Comparison of ENCODE assay signal across 11 cellular contexts in genomic region chr7:158325530-158326381, GRCh38.
DNase-seq lines count a peak whose midpoint lies in the region; ATAC-seq, FAIRE-seq and TF ChIP-seq lines count a peak whose summit lies in the region.
"Had no signal": no experiment of that assay in that cellular context is flagged by ENCODE, and none has a peak within 500 bp of the region (broad histone marks: within the 10 kb centered on the region; RNA-seq: fewer than 3 reads in every experiment).

No MANE protein-coding gene starts in this region.

- CTCF ChIA-PET in HEK293T (lab: Yijun Ruan, JAX): no interaction called here

- peaks cover 12 to 15% of the 10 kb centered on the region in 2 donors for H3K9me3 Mint-ChIP-seq in effector memory CD8-positive, alpha-beta T cell
- peaks cover 12% of the 10 kb centered on the region for H3K9me3 Mint-ChIP-seq in activated T-cell treated with anti-CD3 and anti-CD28 coated beads, Interleukin-2, amount 50 U/mL, for 24 hours

- no peaks in the 10 kb centered on the region for H3K36me3 ChIP-seq in esophagus (ENCODE audit: control insufficient read depth in 2 of 2, insufficient read depth in 2 of 2, low read length in 1 of 2)
- no peaks in the 10 kb centered on the region for H3K36me3 ChIP-seq in pancreas
- H3K36me3 ChIP-seq in aorta (ENCODE audit: control insufficient read depth in 1 of 2, insufficient read depth in 2 of 2, low read length in 1 of 2): no peaks in the 10 kb centered on the region

- DNase-seq in HEK293T (ENCODE audit: extremely low spot score): no peak
- DNase-seq in NCI-H345 treated with DMSO at 0.1 percent for 48 hours (lab: John Stamatoyannopoulos, UW; ENCODE audit: unreplicated experiment): peak; percentile 88
- DNase-seq in pancreas: no peak
- DNase-seq in effector memory CD8-positive, alpha-beta T cell: no peak
- no peak for DNase-seq in activated T-cell treated with anti-CD3 and anti-CD28 coated beads, Interleukin-2, amount 50 U/mL, for 24 hours
- DNase-seq in aorta: no peak
- DNase-seq in stimulated activated CD4-positive, alpha-beta T cell treated with anti-CD3 and anti-CD28 coated beads, Interleukin-1b, Interleukin-23, amount 100 ng/mL, for 48 hours: no peak
- DNase-seq: HCEC 1CT, left cardiac atrium had no signal

- no peak for FAIRE-seq in pancreas (lab: Jason Lieb, UNC)
- FAIRE-seq: G401.6 had no signal

- H3K4me3 ChIP-seq in esophagus (ENCODE audit: low read depth in 1 of 2, low read length in 2 of 2) (no peak overlapping the region), pancreas (no peak overlapping the region), aorta (ENCODE audit: low read length in 2 of 2) (no peak overlapping the region)

- H3K27ac Mint-ChIP-seq in effector memory CD8-positive, alpha-beta T cell: no peak overlapping the region
- H3K27ac Mint-ChIP-seq in activated T-cell treated with anti-CD3 and anti-CD28 coated beads, Interleukin-2, amount 50 U/mL, for 24 hours: no peak overlapping the region

- no peaks in the 10 kb centered on the region for H3K27me3 ChIP-seq in esophagus (ENCODE audit: control insufficient read depth in 1 of 2, insufficient read depth in 2 of 2, low read length in 2 of 2)
- no peaks in the 10 kb centered on the region for H3K27me3 ChIP-seq in pancreas
- no peaks in the 10 kb centered on the region for H3K27me3 ChIP-seq in aorta (ENCODE audit: control insufficient read depth in 1 of 2, insufficient read depth in 2 of 2, low read length in 1 of 2)

- no peaks in the 10 kb centered on the region for H3K36me3 Mint-ChIP-seq in effector memory CD8-positive, alpha-beta T cell (ENCODE audit: insufficient read depth)
- no peaks in the 10 kb centered on the region for H3K36me3 Mint-ChIP-seq in activated T-cell treated with anti-CD3 and anti-CD28 coated beads, Interleukin-2, amount 50 U/mL, for 24 hours (ENCODE audit: low read depth)

- H3K27me3 Mint-ChIP-seq in effector memory CD8-positive, alpha-beta T cell: peaks cover 5 to 24% of the 10 kb centered on the region in 2 donors
- peaks cover 12% of the 10 kb centered on the region for H3K27me3 Mint-ChIP-seq in activated T-cell treated with anti-CD3 and anti-CD28 coated beads, Interleukin-2, amount 50 U/mL, for 24 hours

- H3K9me3 ChIP-seq in esophagus (ENCODE audit: control insufficient read depth in 2 of 2, insufficient read depth in 1 of 2, low read depth in 1 of 2, low read length in 1 of 2): peaks cover 0 to 4% of the 10 kb centered on the region in 2 donors
- H3K9me3 ChIP-seq in pancreas: no peaks in the 10 kb centered on the region
- H3K9me3 ChIP-seq in aorta (ENCODE audit: control insufficient read depth, low read length): no peaks in the 10 kb centered on the region

- H3K27ac ChIP-seq in esophagus (ENCODE audit: low read depth in 2 of 2, low read length in 1 of 2) (peak overlapping the region; percentile 13 to 21), pancreas (no peak overlapping the region), aorta (ENCODE audit: low read depth in 1 of 2, low read length in 2 of 2) (no peak overlapping the region)

- no peak overlapping the region for H3K4me3 Mint-ChIP-seq in effector memory CD8-positive, alpha-beta T cell
- H3K4me3 Mint-ChIP-seq in activated T-cell treated with anti-CD3 and anti-CD28 coated beads, Interleukin-2, amount 50 U/mL, for 24 hours: no peak overlapping the region

- peak in 3 of 4 donors; percentile 47 to 73 (median 71) for ATAC-seq in pancreas
- ATAC-seq in effector memory CD8-positive, alpha-beta T cell (replicated peaks): no peak
- no peak for ATAC-seq in aorta (ENCODE audit: low FRiP score)

- H3K4me1 Mint-ChIP-seq in effector memory CD8-positive, alpha-beta T cell (ENCODE audit: low read depth in 2 of 2): peaks cover 0 to 1% of the 10 kb centered on the region in 2 donors
- H3K4me1 Mint-ChIP-seq in activated T-cell treated with anti-CD3 and anti-CD28 coated beads, Interleukin-2, amount 50 U/mL, for 24 hours (ENCODE audit: low read depth): no peaks in the 10 kb centered on the region

- no peak for TF ChIP-seq CTCF in pancreas (IDR thresholded peaks at IDR 0.05)

- intact Hi-C loops in pancreas (cut with DNase I): no loop called here
- intact Hi-C loops in aorta (cut with DNase I): no loop called here

- 28 to 42% methylated on average over 27 of the region's 27 CpGs for WGBS in esophagus, 2 donors
- WGBS in pancreas, 2 donors: 55 to 63% methylated on average over 26 to 27 of the region's 27 CpGs
- 25 to 27% methylated on average over 25 to 27 of the region's 27 CpGs for WGBS in aorta, 2 donors

- H3K4me1 ChIP-seq in esophagus (ENCODE audit: control insufficient read depth in 2 of 2, insufficient read depth in 2 of 2, low read length in 1 of 2): peaks cover 6 to 8% of the 10 kb centered on the region in 2 donors
- H3K4me1 ChIP-seq in pancreas: no peaks in the 10 kb centered on the region
- H3K4me1 ChIP-seq in aorta (ENCODE audit: control insufficient read depth in 1 of 2, insufficient read depth in 2 of 2, low read length in 2 of 2): no peaks in the 10 kb centered on the region

- POLR2A ChIA-PET in HEK293T (lab: Yijun Ruan, JAX): no interaction called here

TF ChIP-seq in HEK293T, 16 proteins besides CTCF, POLR2A, EP300 and RAD21:
- TF ChIP-seq PKNOX1 (IDR thresholded peaks at IDR 0.05): peak; percentile 82
- TF ChIP-seq CTBP1 (IDR thresholded peaks at IDR 0.05; ENCODE audit: borderline replicate concordance): no peak

Comparison
In these comparisons a context has a peak if more than half of its experiments do, and no peak if none do; other contexts are left out.
1. H3K27ac ChIP-seq: peak in esophagus (2 of 2); none in pancreas (0 of 4) and aorta (0 of 2).
2. ATAC-seq: peak in pancreas (3 of 4); none in effector memory CD8-positive, alpha-beta T cell (single experiment) and aorta (single experiment).